Comparison of ENCODE assay signal across 24 cellular contexts in the genomic region with DNA sequence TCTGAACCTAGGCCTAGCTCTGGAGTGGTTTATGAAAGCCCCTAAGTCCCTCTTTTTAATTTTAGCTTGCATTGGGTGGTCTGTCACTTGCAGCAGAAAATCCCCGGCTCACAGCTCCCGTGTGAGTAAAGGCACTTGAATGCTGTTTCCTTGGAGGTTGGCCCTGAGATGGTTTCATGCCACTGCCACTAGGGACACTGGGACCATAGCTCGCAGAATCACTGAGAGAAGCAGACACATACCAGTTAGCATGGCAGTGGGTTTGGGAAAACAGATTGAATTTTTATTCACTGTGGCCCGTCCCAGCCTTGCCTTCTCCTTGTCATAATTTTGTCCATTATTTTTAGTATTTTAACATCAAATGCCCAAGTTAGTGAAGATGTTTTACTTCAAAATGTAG.
"Had no signal": no experiment of that assay in that cellular context is flagged by ENCODE, and none has a peak within 500 bp of the region (broad histone marks: within the 10 kb centered on the region; RNA-seq: fewer than 3 reads in every experiment).

No MANE protein-coding gene starts in this region.

- H3K27ac Mint-ChIP-seq: activated B cell treated with CpG ODN at 0.5 μM for 24 hours; activated CD8-positive, alpha-beta T cell treated with anti-CD3 and anti-CD28 coated beads for 36 hours; activated naive CD4-positive, alpha-beta T cell treated with anti-CD3 and anti-CD28 coated beads, Interleukin-2, amount 50 U/mL, for 72 hours; activated T-cell treated with anti-CD3 and anti-CD28 coated beads, Interleukin-2, amount 50 U/mL, for 72 hours; effector memory CD8-positive, alpha-beta T cell; nephron progenitor cell; T-cell had no signal

- DNase-seq: activated B cell treated with CpG ODN at 0.5 μM for 24 hours; activated CD4-positive, alpha-beta T cell treated with anti-CD3 and anti-CD28 coated beads, Interleukin-2, amount 50 U/mL, for 1 hour; activated CD8-positive, alpha-beta T cell treated with anti-CD3 and anti-CD28 coated beads for 36 hours; activated naive CD4-positive, alpha-beta T cell; activated T-cell treated with anti-CD3 and anti-CD28 coated beads, Interleukin-2, amount 50 U/mL, for 72 hours; body of pancreas; cerebellar nuclear complex; cortex of kidney; effector memory CD8-positive, alpha-beta T cell; foreskin fibroblast; heart right ventricle; left cardiac atrium; left ventricle myocardium superior; nephron progenitor cell; right cardiac atrium; stimulated activated CD4-positive, alpha-beta T cell treated with anti-CD3 and anti-CD28 coated beads, Interleukin-15, amount 100 ng/mL, for 24 hours; stimulated activated CD4-positive, alpha-beta T cell treated with anti-CD3 and anti-CD28 coated beads, Interleukin-2, amount 100 ng/mL, for 24 hours; stimulated activated naive CD4-positive, alpha-beta T cell; T-cell; transverse colon had no signal

- H3K4me1 ChIP-seq: body of pancreas, suprapubic skin had no signal

- H3K27ac ChIP-seq: body of pancreas, cardiac muscle cell, heart right ventricle, suprapubic skin, transverse colon had no signal

- H3K36me3 ChIP-seq: cardiac muscle cell, heart right ventricle, suprapubic skin, transverse colon had no signal

- H3K4me3 Mint-ChIP-seq: activated B cell treated with CpG ODN at 0.5 μM for 24 hours; activated CD8-positive, alpha-beta T cell treated with anti-CD3 and anti-CD28 coated beads for 36 hours; activated T-cell treated with anti-CD3 and anti-CD28 coated beads, Interleukin-2, amount 50 U/mL, for 72 hours; effector memory CD8-positive, alpha-beta T cell; nephron progenitor cell; T-cell had no signal

- H3K36me3 Mint-ChIP-seq: T-cell had no signal

- H3K27me3 ChIP-seq: body of pancreas, cardiac muscle cell, heart right ventricle, suprapubic skin, transverse colon had no signal

- H3K9me3 ChIP-seq: body of pancreas, heart right ventricle, suprapubic skin, transverse colon had no signal

- H3K27me3 Mint-ChIP-seq: activated B cell treated with CpG ODN at 0.5 μM for 24 hours; activated CD8-positive, alpha-beta T cell treated with anti-CD3 and anti-CD28 coated beads for 36 hours had no signal

- H3K4me3 ChIP-seq: body of pancreas, cardiac muscle cell, heart right ventricle, suprapubic skin, transverse colon had no signal

- ATAC-seq: activated CD8-positive, alpha-beta T cell treated with anti-CD3 and anti-CD28 coated beads for 36 hours; activated naive CD4-positive, alpha-beta T cell treated with anti-CD3 and anti-CD28 coated beads, Interleukin-2, amount 50 U/mL, for 72 hours; activated T-cell treated with anti-CD3 and anti-CD28 coated beads, Interleukin-2, amount 50 U/mL, for 72 hours; body of pancreas; effector memory CD8-positive, alpha-beta T cell; esophagus mucosa; left cardiac atrium; left ventricle myocardium superior; right cardiac atrium; T-cell had no signal
